ENCODE assay signal across 24 cellular contexts in genomic region chrX:17976955-17977354, GRCh38.
"Had no signal": no experiment of that assay in that cellular context is flagged by ENCODE, and none has a peak within 500 bp of the region (broad histone marks: within the 10 kb centered on the region; RNA-seq: fewer than 3 reads in every experiment).

No MANE protein-coding gene starts in this region.

- H3K4me3 ChIP-seq: ovary, psoas muscle, right lobe of liver, sigmoid colon, stomach, thoracic aorta, thyroid gland, tibial nerve, upper lobe of left lung, uterus had no signal

- DNase-seq: naive thymus-derived CD8-positive, alpha-beta T cell; nephron progenitor cell; nucleus accumbens; ovary; psoas muscle; right cardiac atrium; right lobe of liver; sigmoid colon; small intestine; stimulated activated CD4-positive, alpha-beta T cell treated with anti-CD3 and anti-CD28 coated beads, Interleukin-15, amount 100 ng/mL, for 24 hours; stimulated activated CD4-positive, alpha-beta T cell treated with anti-CD3 and anti-CD28 coated beads, Interleukin-2, amount 100 ng/mL, for 24 hours; stimulated activated CD4-positive, alpha-beta T cell treated with anti-CD3 and anti-CD28 coated beads, Interleukin-2, amount 100 ng/mL, for 48 hours; stimulated activated CD4-positive, alpha-beta T cell treated with anti-CD3 and anti-CD28 coated beads, Interleukin-4, amount 100 ng/mL, for 24 hours; stimulated activated naive B cell treated with anti-CD40 and anti-IgM and Interleukin-4, amounts not matched to agents 10 μg/mL and 1 μg/mL and 100 μg/mL, for 72 hours; stimulated activated naive CD4-positive, alpha-beta T cell treated with Interleukin-2 at 50 U/mL for 16 hours; stomach; thyroid gland; trophoblast cell; upper lobe of left lung had no signal

- FAIRE-seq: small intestine had no signal

- H3K36me3 ChIP-seq: neutrophil, ovary, right lobe of liver, sigmoid colon, stomach, thoracic aorta, thyroid gland, tibial nerve, upper lobe of left lung, uterus had no signal

- H3K27ac ChIP-seq: neutrophil, ovary, parathyroid adenoma, psoas muscle, right lobe of liver, sigmoid colon, stomach, thoracic aorta, thyroid gland, tibial nerve, upper lobe of left lung, uterus had no signal

- H3K9me3 ChIP-seq: neutrophil, ovary, psoas muscle, right lobe of liver, sigmoid colon, stomach, thoracic aorta, thyroid gland, tibial nerve, uterus had no signal

- H3K4me1 ChIP-seq: parathyroid adenoma, psoas muscle, right lobe of liver, sigmoid colon, stomach, thyroid gland, tibial nerve, upper lobe of left lung, uterus had no signal
